ENCODE assay signal across 14 cellular contexts in the genomic region with DNA sequence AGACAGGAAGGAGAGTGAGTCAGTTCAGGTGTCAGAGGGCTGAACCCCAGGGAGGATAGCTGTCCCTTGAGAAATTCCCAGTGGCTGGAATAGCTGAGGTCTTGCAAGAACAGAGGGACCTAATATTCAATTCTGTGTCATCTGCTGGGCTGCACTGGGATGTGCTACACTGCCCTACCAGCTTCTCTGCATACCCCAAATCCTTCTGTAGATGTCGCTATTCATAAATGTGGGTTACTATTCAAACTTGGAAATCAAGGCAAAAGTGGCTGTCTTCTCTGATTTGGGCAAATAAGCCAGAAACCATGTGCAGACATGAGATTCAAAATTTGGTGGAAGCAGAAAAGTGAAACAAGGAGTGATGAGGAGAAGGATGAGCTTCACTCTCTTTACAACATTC. TPM values are rescaled to one million over a fixed set of nuclear protein-coding genes. Genes with fewer than 3 reads are reported as not detected.
DNase-seq lines count a peak whose midpoint lies in the region; ATAC-seq and TF ChIP-seq lines count a peak whose summit lies in the region.
"Had no signal": no experiment of that assay in that cellular context is flagged by ENCODE, and none has a peak within 500 bp of the region (broad histone marks: within the 10 kb centered on the region; RNA-seq: fewer than 3 reads in every experiment).

No MANE protein-coding gene starts in this region.

- H3K36me3 Mint-ChIP-seq in T-helper 17 cell (ENCODE audit: low read depth) = peaks cover 14% of the 10 kb centered on the region

- no peaks in the 10 kb centered on the region for H3K36me3 ChIP-seq in fibroblast of lung (ENCODE audit: control insufficient read depth, insufficient read depth, low read length)
- H3K36me3 ChIP-seq in psoas muscle (ENCODE audit: insufficient read depth in 1 of 2, low read depth in 1 of 2) = no peaks in the 10 kb centered on the region
- no peaks in the 10 kb centered on the region for H3K36me3 ChIP-seq in transverse colon

- H3K27me3 ChIP-seq in fibroblast of lung (ENCODE audit: control insufficient read depth, insufficient read depth, low read length) (no peaks in the 10 kb centered on the region), psoas muscle (ENCODE audit: insufficient read depth in 3 of 3, low read length in 2 of 3) (no peaks in the 10 kb centered on the region), transverse colon (no peaks in the 10 kb centered on the region)

- peak; percentile 25 for TF ChIP-seq CTCF in AG09309 (IDR thresholded peaks at IDR 0.05; ENCODE audit: control insufficient read depth, insufficient read depth, low read depth, low read length, missing control alignments)
- TF ChIP-seq CTCF in GM12875 (IDR thresholded peaks at IDR 0.05; ENCODE audit: borderline replicate concordance, insufficient read depth, low read depth, low read length) = peak; percentile 28; the same call in 1 of the 2 replicates
- peak; percentile 20 to 37 for TF ChIP-seq CTCF in fibroblast of lung (conservative IDR thresholded peaks at IDR 0.05 in 1 of 2, IDR thresholded peaks at IDR 0.05 in 1 of 2; ENCODE audit: low read depth in 1 of 2, low read length in 2 of 2)
- TF ChIP-seq CTCF in psoas muscle (IDR thresholded peaks at IDR 0.05) = no peak
- TF ChIP-seq CTCF in transverse colon (IDR thresholded peaks at IDR 0.05) = no peak
- TF ChIP-seq CTCF in GM10266 (IDR thresholded peaks at IDR 0.05; ENCODE audit: control insufficient read depth, insufficient read depth, low read depth, missing control alignments) = no peak

- ATAC-seq in T-helper 17 cell (no peak), psoas muscle (no peak)

- no peak for TF ChIP-seq POLR2A in transverse colon (IDR thresholded peaks at IDR 0.05)

- H3K4me1 Mint-ChIP-seq in T-helper 17 cell = peaks cover 49% of the 10 kb centered on the region

- DNase-seq in AG09309 (ENCODE audit: low read depth) (no peak), T-helper 17 cell (no peak), fibroblast of lung (ENCODE audit: low read depth in 2 of 2) (no peak), psoas muscle (no peak), transverse colon (no peak), hypothalamus (lab: John Stamatoyannopoulos, UW) (no peak), GM10266 (ENCODE audit: extremely low spot score) (no peak)
- DNase-seq: activated gamma-delta T cell treated with Interleukin-2 at 50 U/mL for 16 hours, Caco-2, dermis blood vessel endothelial cell, NCI-H2081 treated with DMSO at 0.1 percent for 48 hours had no signal

- no peak overlapping the region for H3K4me3 ChIP-seq in AG09309 (ENCODE audit: control insufficient read depth, low read depth, low read length)
- no peak overlapping the region for H3K4me3 ChIP-seq in GM12875 (ENCODE audit: low read depth, low read length)
- H3K4me3 ChIP-seq in fibroblast of lung (replicated peaks in 1 of 4; ENCODE audit: control extremely low read depth in 1 of 4, insufficient read depth in 1 of 4, low read depth in 3 of 4, low read length in 4 of 4) = no peak overlapping the region
- H3K4me3 ChIP-seq in psoas muscle = no peak overlapping the region
- H3K4me3 ChIP-seq in transverse colon = no peak overlapping the region

- 59 to 82% (median 74%) methylated on average over 1 of the region's 1 CpG for WGBS in psoas muscle, 3 donors
- WGBS in transverse colon (ENCODE audit: low coverage in 1 of 2), 2 donors = 57 to 76% methylated on average over 1 of the region's 1 CpG

- H3K4me3 Mint-ChIP-seq in T-helper 17 cell = peak overlapping the region; percentile 8

- H3K4me1 ChIP-seq in fibroblast of lung (ENCODE audit: control insufficient read depth, extremely low read depth, insufficient read depth, low read length) (no peaks in the 10 kb centered on the region), psoas muscle (no peaks in the 10 kb centered on the region), transverse colon (peaks cover 0 to 9% (median 2%) of the 10 kb centered on the region in 4 donors)

- no peaks in the 10 kb centered on the region for H3K9me3 ChIP-seq in T-helper 17 cell (ENCODE audit: control insufficient read depth, low read length, poor library complexity, severe bottlenecking)
- H3K9me3 ChIP-seq in fibroblast of lung (ENCODE audit: control insufficient read depth, insufficient read depth, low read depth, low read length) = no peaks in the 10 kb centered on the region
- H3K9me3 ChIP-seq in psoas muscle = no peaks in the 10 kb centered on the region
- no peaks in the 10 kb centered on the region for H3K9me3 ChIP-seq in transverse colon
- H3K9me3 ChIP-seq: Caco-2 had no signal

- peak overlapping the region; percentile 80 for H3K27ac Mint-ChIP-seq in T-helper 17 cell

- H3K27ac ChIP-seq in fibroblast of lung (ENCODE audit: insufficient read depth, low read length) (no peak overlapping the region), psoas muscle (no peak overlapping the region), transverse colon (no peak overlapping the region)
- H3K27ac ChIP-seq: RWPE1 had no signal

- H3K4me2 ChIP-seq in fibroblast of lung (ENCODE audit: extremely low read depth, insufficient read depth, low read length) = no peak overlapping the region

- TF ChIP-seq EP300 in transverse colon (IDR thresholded peaks at IDR 0.05; ENCODE audit: low read depth) = no peak

- H3K27me3 Mint-ChIP-seq in T-helper 17 cell = no peaks in the 10 kb centered on the region

- H2AFZ ChIP-seq in fibroblast of lung (ENCODE audit: low read length) = no peak overlapping the region

- H3K9ac ChIP-seq in fibroblast of lung (ENCODE audit: insufficient read depth, low read length) = no peak overlapping the region

- H4K20me1 ChIP-seq in fibroblast of lung (ENCODE audit: control insufficient read depth, extremely low read depth, insufficient read depth, low read length) = no peaks in the 10 kb centered on the region

- intact Hi-C loops in psoas muscle (cut with DNase I) = loop anchor here (5.0 to 10.0 kb wide), 4 partner anchors 98 to 509 kb away; no protein-coding TSS in a partner anchor
- intact Hi-C loops in transverse colon (cut with DNase I; ENCODE audit: low total_unique reads) = no loop called here

- H3K79me2 ChIP-seq in fibroblast of lung (ENCODE audit: control insufficient read depth, insufficient read depth, low read length) = no peaks in the 10 kb centered on the region

- in situ Hi-C loops in transverse colon (cut with MboI; ENCODE audit: low pct_ligation_motif_present in 1 of 4, low pct_unique_long_range_greater_than_20kb in 1 of 4, low sequenced_read_pairs in 3 of 4) = loop anchor here in 2 of 4 donors (5.0 to 10.0 kb wide), 3 partner anchors 98 to 229 kb away; a partner anchor contains a TSS

RNA-seq across cellular contexts. Expression of a gene that starts 16.3 kb away (rescaled TPM):
- total RNA-seq in T-helper 17 cell = 10 to 100 TPM; 45.7 to 47.6 TPM
- not detected in 2 replicates for total RNA-seq in fibroblast of lung
- polyA plus RNA-seq in fibroblast of lung = not detected in 2 replicates
- polyA plus RNA-seq in fibroblast of lung (2012) = not detected in 2 replicates
- polyA minus RNA-seq in fibroblast of lung (ENCODE audit: low replicate concordance) = not detected in 2 replicates
- 1 to 10 TPM in 1 of 4 donors, under 1 TPM in 3; 0.45 to 1.6 (median 0.60) TPM for total RNA-seq in psoas muscle
- polyA plus RNA-seq in psoas muscle = under 1 TPM; 0.07 to 0.16 (median 0.10) TPM
- 1 to 10 TPM in 2 of 4 donors, not detected in 2; 1.2 to 5.2 TPM for total RNA-seq in transverse colon
- total RNA-seq: dermis blood vessel endothelial cell, renal cortical epithelial cell had no signal

Comparison
In these comparisons a context has a peak if more than half of its experiments do, and no peak if none do; other contexts are left out.
1. CTCF ChIP-seq: peak in AG09309 (single experiment), GM12875 (single experiment) and fibroblast of lung (2 of 2); none in psoas muscle (single experiment), transverse colon (0 of 5) and GM10266 (single experiment).
2. RNA of a gene that starts 16.3 kb away (total RNA-seq): 45.7 to 47.6 TPM in T-helper 17 cell; 1.2 to 5.2 TPM in transverse colon, 0.45 to 1.6 TPM in psoas muscle and not detected in fibroblast of lung; every median in the first group is over 4 times any median in the second.